7 cellular contexts compared by ENCODE assay signal in the genomic region with DNA sequence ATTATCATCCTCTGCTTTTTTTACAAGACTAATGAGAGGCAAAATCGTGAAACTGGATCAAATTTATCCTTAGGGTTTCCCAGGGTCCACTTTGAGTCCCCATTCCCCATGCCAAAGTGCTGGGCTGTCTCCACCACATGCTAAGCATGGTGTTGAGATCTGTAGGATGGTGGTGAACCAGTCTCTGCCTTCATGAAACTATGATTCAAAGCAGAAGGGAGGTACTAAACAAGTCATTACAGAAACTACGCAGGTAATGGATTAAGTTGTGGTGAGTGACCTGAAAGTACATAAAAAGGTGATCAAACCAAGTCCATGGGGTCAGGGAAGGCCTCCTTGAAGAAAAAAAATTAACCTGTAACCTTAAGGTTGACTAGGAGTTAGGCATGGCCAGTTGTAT.
"Had no signal": no experiment of that assay in that cellular context is flagged by ENCODE, and none has a peak within 500 bp of the region (broad histone marks: within the 10 kb centered on the region; RNA-seq: fewer than 3 reads in every experiment).

No MANE protein-coding gene starts in this region.

- H3K27ac ChIP-seq: HL-60 had no signal

- H3K4me3 ChIP-seq: GM23338 had no signal

- H3K27ac Mint-ChIP-seq: GM23338, H9, IgD-negative memory B cell had no signal

- H3K4me2 ChIP-seq: GM23338 had no signal

- H2AFZ ChIP-seq: GM23338 had no signal

- H3K9me3 Mint-ChIP-seq: GM23338 had no signal

- H3K4me1 Mint-ChIP-seq: IgD-negative memory B cell had no signal

- H3K36me3 Mint-ChIP-seq: IgD-negative memory B cell had no signal

- H3K4me3 Mint-ChIP-seq: GM23338, H9, IgD-negative memory B cell had no signal

- ATAC-seq: GM23338, HepG2 had no signal

- DNase-seq: H9, HCEC 1CT, KBM-7 had no signal
